Comparison of ENCODE assay signal across 12 cellular contexts in genomic region chr1:226735576-226735975, GRCh38. TPM values are rescaled to one million over a fixed set of nuclear protein-coding genes. Genes with fewer than 3 reads are reported as not detected.
DNase-seq lines count a peak whose midpoint lies in the region; ATAC-seq and TF ChIP-seq lines count a peak whose summit lies in the region.
"Had no signal": no experiment of that assay in that cellular context is flagged by ENCODE, and none has a peak within 500 bp of the region (broad histone marks: within the 10 kb centered on the region; RNA-seq: fewer than 3 reads in every experiment).

No MANE protein-coding gene starts in this region.

- CTCF ChIA-PET in HEK293 (lab: Yijun Ruan, JAX), result interaction anchor here (1.3 kb wide), 1 partner anchor 109 kb away, joined by 4 read pairs; no protein-coding TSS in a partner anchor
- CTCF ChIA-PET in activated CD8-positive, alpha-beta T cell treated with anti-CD3 and anti-CD28 coated beads, Interleukin-2, amount 10 ng/mL, durations not matched to agents 7 days and 5 days (lab: Charles Lee), result interaction anchor here (1.2 to 9.0 kb wide), 5 partner anchors 13 to 109 kb away, joined by 3 to 89 read pairs (median 6); no protein-coding TSS in a partner anchor

- no peak for ATAC-seq in activated CD8-positive, alpha-beta T cell treated with anti-CD3 and anti-CD28 coated beads, Interleukin-2, amount 10 ng/mL, durations not matched to agents 7 days and 5 days
- ATAC-seq in stimulated activated effector memory CD8-positive, alpha-beta T cell treated with anti-CD3 and anti-CD28 coated beads, Interleukin-12 subunit alpha, Interleukin-12 subunit beta, amount 100 ng/mL, for 72 hours, result no peak
- no peak for ATAC-seq in GM19023 (IDR thresholded peaks at IDR 0.05; ENCODE audit: unreplicated experiment)

- TF ChIP-seq CTCF in HEK293 (tag by site-specific recombination; IDR thresholded peaks at IDR 0.05), result no peak
- no peak for TF ChIP-seq CTCF in right atrium auricular region (IDR thresholded peaks at IDR 0.05)
- TF ChIP-seq CTCF in brain microvascular endothelial cell (IDR thresholded peaks at IDR 0.05; ENCODE audit: low read depth, low read length, missing control alignments), result no peak

- in situ Hi-C loops in brain microvascular endothelial cell (cut with HindIII; ENCODE audit: low pct_ligation_motif_present, low sequenced_read_pairs), result no loop called here

- H3K27ac ChIP-seq in HEK293 (ENCODE audit: extremely low read depth, low read depth, low read length) (no peak overlapping the region), right atrium auricular region (peak overlapping the region; percentile 82 to 87), brain microvascular endothelial cell (no peak overlapping the region)
- H3K27ac ChIP-seq: SJCRH30 had no signal

- peaks cover 0 to 23% of the 10 kb centered on the region in 2 experiments; a peak in 1 of 3 replicates for H3K36me3 ChIP-seq in HEK293 (ENCODE audit: control insufficient read depth in 2 of 2, insufficient read depth in 1 of 2, low read length in 2 of 2)
- H3K36me3 ChIP-seq in right atrium auricular region, result peaks cover 10% of the 10 kb centered on the region
- no peaks in the 10 kb centered on the region for H3K36me3 ChIP-seq in brain microvascular endothelial cell (replicated peaks)

- no peak for DNase-seq in activated CD8-positive, alpha-beta T cell treated with anti-CD3 and anti-CD28 coated beads, Interleukin-2, amount 10 ng/mL, durations not matched to agents 7 days and 5 days
- DNase-seq in right atrium auricular region (ENCODE audit: low spot score) (no peak), glomerular visceral epithelial cell (ENCODE audit: extremely low spot score) (no peak), iPS-NIHi11 (ENCODE audit: low spot score) (no peak), brain microvascular endothelial cell (no peak)
- DNase-seq in stimulated activated effector memory CD8-positive, alpha-beta T cell treated with anti-CD3 and anti-CD28 coated beads, Interleukin-12 subunit alpha, Interleukin-12 subunit beta, amount 100 ng/mL, for 72 hours (ENCODE audit: low spot score in 2 of 2), result no peak
- DNase-seq: EL, NCI-H187 treated with DMSO at 0.1 percent for 48 hours, retina had no signal

- H3K9me3 ChIP-seq in HEK293 (ENCODE audit: control insufficient read depth, insufficient read depth, low read depth, low read length), result no peaks in the 10 kb centered on the region
- no peaks in the 10 kb centered on the region for H3K9me3 ChIP-seq in right atrium auricular region
- H3K9me3 ChIP-seq: SJCRH30 had no signal

- H3K4me1 ChIP-seq in HEK293 (ENCODE audit: control insufficient read depth, insufficient read depth, low read length) (0 out of 2 replicates have a peak, but pooled peaks cover 2% of the 10 kb centered on the region), right atrium auricular region (peaks cover 0 to 35% of the 10 kb centered on the region in 2 donors)

- POLR2A ChIA-PET in HEK293 (lab: Yijun Ruan, JAX), result no interaction called here
- POLR2A ChIA-PET in activated CD8-positive, alpha-beta T cell treated with anti-CD3 and anti-CD28 coated beads, Interleukin-2, amount 10 ng/mL, durations not matched to agents 7 days and 5 days (lab: Charles Lee), result interaction anchor here (1.2 to 2.4 kb wide), 4 partner anchors 58 to 147 kb away, joined by 3 to 7 read pairs (median 5); no protein-coding TSS in a partner anchor

- H3K9me3 Mint-ChIP-seq in activated CD8-positive, alpha-beta T cell treated with anti-CD3 and anti-CD28 coated beads, Interleukin-2, amount 10 ng/mL, durations not matched to agents 7 days and 5 days (ENCODE audit: insufficient read depth), result no peaks in the 10 kb centered on the region
- H3K9me3 Mint-ChIP-seq in stimulated activated effector memory CD8-positive, alpha-beta T cell treated with anti-CD3 and anti-CD28 coated beads, Interleukin-12 subunit alpha, Interleukin-12 subunit beta, amount 100 ng/mL, for 72 hours, result no peaks in the 10 kb centered on the region

- peak overlapping the region; percentile 71 for H3K27ac Mint-ChIP-seq in activated CD8-positive, alpha-beta T cell treated with anti-CD3 and anti-CD28 coated beads, Interleukin-2, amount 10 ng/mL, durations not matched to agents 7 days and 5 days
- peak overlapping the region; percentile 61 for H3K27ac Mint-ChIP-seq in stimulated activated effector memory CD8-positive, alpha-beta T cell treated with anti-CD3 and anti-CD28 coated beads, Interleukin-12 subunit alpha, Interleukin-12 subunit beta, amount 100 ng/mL, for 72 hours

- H3K27me3 ChIP-seq in right atrium auricular region (peaks cover 0 to 5% of the 10 kb centered on the region in 2 donors), brain microvascular endothelial cell (replicated peaks) (no peaks in the 10 kb centered on the region)
- H3K27me3 ChIP-seq: SJCRH30 had no signal

- peak overlapping the region; percentile 91 for H3K4me3 Mint-ChIP-seq in activated CD8-positive, alpha-beta T cell treated with anti-CD3 and anti-CD28 coated beads, Interleukin-2, amount 10 ng/mL, durations not matched to agents 7 days and 5 days
- H3K4me3 Mint-ChIP-seq in stimulated activated effector memory CD8-positive, alpha-beta T cell treated with anti-CD3 and anti-CD28 coated beads, Interleukin-12 subunit alpha, Interleukin-12 subunit beta, amount 100 ng/mL, for 72 hours, result peak overlapping the region; percentile 81

- peaks cover 59% of the 10 kb centered on the region for H3K36me3 Mint-ChIP-seq in activated CD8-positive, alpha-beta T cell treated with anti-CD3 and anti-CD28 coated beads, Interleukin-2, amount 10 ng/mL, durations not matched to agents 7 days and 5 days (ENCODE audit: low read depth)
- H3K36me3 Mint-ChIP-seq in stimulated activated effector memory CD8-positive, alpha-beta T cell treated with anti-CD3 and anti-CD28 coated beads, Interleukin-12 subunit alpha, Interleukin-12 subunit beta, amount 100 ng/mL, for 72 hours, result peaks cover 70% of the 10 kb centered on the region

- H3K4me1 Mint-ChIP-seq in activated CD8-positive, alpha-beta T cell treated with anti-CD3 and anti-CD28 coated beads, Interleukin-2, amount 10 ng/mL, durations not matched to agents 7 days and 5 days (ENCODE audit: low read depth), result peaks cover 67% of the 10 kb centered on the region
- H3K4me1 Mint-ChIP-seq in stimulated activated effector memory CD8-positive, alpha-beta T cell treated with anti-CD3 and anti-CD28 coated beads, Interleukin-12 subunit alpha, Interleukin-12 subunit beta, amount 100 ng/mL, for 72 hours, result peaks cover 57% of the 10 kb centered on the region

- H3K27me3 Mint-ChIP-seq in activated CD8-positive, alpha-beta T cell treated with anti-CD3 and anti-CD28 coated beads, Interleukin-2, amount 10 ng/mL, durations not matched to agents 7 days and 5 days (ENCODE audit: low read depth), result no peaks in the 10 kb centered on the region

- H3K4me3 ChIP-seq in HEK293 (ENCODE audit: low read depth, low read length), result no peak overlapping the region
- peak overlapping the region; percentile 22 to 80 for H3K4me3 ChIP-seq in right atrium auricular region
- H3K4me3 ChIP-seq in brain microvascular endothelial cell (ENCODE audit: low read depth, low read length), result no peak overlapping the region
- H3K4me3 ChIP-seq: SJCRH30 had no signal

TF ChIP-seq in HEK293, 187 proteins besides CTCF, POLR2A, EP300 and RAD21:
- TF ChIP-seq ZNF600 (tag by site-specific recombination; IDR thresholded peaks at IDR 0.05), result peak; percentile 85
- no peak for TF ChIP-seq ZSCAN18 (tag by site-specific recombination; IDR thresholded peaks at IDR 0.05)
- 0 out of 2 replicates have a peak, but pooled peaks have one; percentile 16 for TF ChIP-seq ZNF423 (tag by site-specific recombination; IDR thresholded peaks at IDR 0.05)

RNA-seq across cellular contexts. Expression of gene ITPKB, which starts 3.5 kb away (rescaled TPM):
- 10 to 100 TPM; 47.0 to 47.4 TPM for total RNA-seq in activated CD8-positive, alpha-beta T cell treated with anti-CD3 and anti-CD28 coated beads, Interleukin-2, amount 10 ng/mL, durations not matched to agents 7 days and 5 days
- 10 to 100 TPM; 10.8 to 11.0 TPM for total RNA-seq in right atrium auricular region

Comparison
In these comparisons a context has a peak if more than half of its experiments do, and no peak if none do; other contexts are left out.
1. H3K27ac ChIP-seq: peak in right atrium auricular region (2 of 2); none in HEK293 (single experiment) and brain microvascular endothelial cell (single experiment).
2. H3K4me3 ChIP-seq: peak in right atrium auricular region (2 of 2); none in HEK293 (single experiment) and brain microvascular endothelial cell (single experiment).